Comparison of ENCODE assay signal across 8 cellular contexts in the genomic region with DNA sequence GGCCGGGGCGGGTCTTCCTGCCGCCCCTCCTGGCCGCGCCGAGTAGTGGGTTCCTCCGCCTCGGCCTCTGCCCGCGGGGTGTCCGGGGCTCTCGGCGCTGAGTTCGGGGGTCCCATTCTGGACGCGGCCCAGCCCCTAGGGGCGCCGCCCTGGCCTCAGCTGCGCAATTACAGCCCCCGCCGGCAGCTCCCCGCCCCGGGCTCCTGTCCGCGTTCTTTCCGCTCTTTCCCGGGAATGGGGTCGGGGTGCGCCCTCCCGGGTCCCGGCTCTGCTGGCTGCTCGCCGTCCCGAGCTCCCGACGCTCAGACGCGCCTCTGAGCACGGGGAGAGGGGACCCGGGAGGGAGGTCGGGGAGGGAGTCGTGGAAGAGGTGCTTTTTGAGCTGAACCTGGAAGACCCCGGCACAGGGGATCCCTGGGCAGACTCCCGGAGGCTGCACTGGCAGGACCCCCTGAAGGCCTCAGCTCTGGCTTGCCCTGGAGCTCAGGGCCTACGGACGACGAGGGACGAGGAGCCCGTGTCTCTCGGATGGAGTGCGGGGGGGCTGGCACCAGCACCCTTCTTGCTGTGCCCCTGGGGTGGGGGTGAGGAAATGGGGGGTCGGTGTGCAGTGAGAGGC. TPM values are rescaled to one million over a fixed set of nuclear protein-coding genes. Genes with fewer than 3 reads are reported as not detected.
DNase-seq lines count a peak whose midpoint lies in the region; ATAC-seq and TF ChIP-seq lines count a peak whose summit lies in the region.

No MANE protein-coding gene starts in this region.

- H3K36me3 ChIP-seq in GM06990 (ENCODE audit: control insufficient read depth, insufficient read depth, low read length), result peaks cover 16% of the 10 kb centered on the region
- H3K36me3 ChIP-seq in brain microvascular endothelial cell (replicated peaks), result peaks cover 30% of the 10 kb centered on the region
- no peaks in the 10 kb centered on the region for H3K36me3 ChIP-seq in mucosa of descending colon (ENCODE audit: low read depth)

- TF ChIP-seq CTCF in GM06990 (IDR thresholded peaks at IDR 0.05; ENCODE audit: insufficient read depth, low read length, poor library complexity, severe bottlenecking) (peak; percentile 15), brain microvascular endothelial cell (IDR thresholded peaks at IDR 0.05; ENCODE audit: low read depth, low read length, missing control alignments) (no peak), mucosa of descending colon (IDR thresholded peaks at IDR 0.05) (no peak)

- H3K27ac ChIP-seq in brain microvascular endothelial cell, result peak overlapping the region; percentile 40

- peak overlapping the region; percentile 97 for H3K4me3 ChIP-seq in GM06990 (replicated peaks; ENCODE audit: low read depth, low read length)
- H3K4me3 ChIP-seq in brain microvascular endothelial cell (ENCODE audit: low read depth, low read length), result peak overlapping the region; percentile 91
- H3K4me3 ChIP-seq in mucosa of descending colon, result peak overlapping the region; percentile 90

- ATAC-seq in HG02981 (IDR thresholded peaks at IDR 0.05; ENCODE audit: unreplicated experiment) (peak; percentile 13), mucosa of descending colon (no peak)

- no peaks in the 10 kb centered on the region for H3K9me3 ChIP-seq in mucosa of descending colon

- intact Hi-C loops in mucosa of descending colon (cut with DNase I, micrococcal nuclease), result no loop called here

- H3K27me3 ChIP-seq in GM06990 (replicated peaks; ENCODE audit: control insufficient read depth, insufficient read depth, low read length) (no peaks in the 10 kb centered on the region), brain microvascular endothelial cell (replicated peaks) (no peaks in the 10 kb centered on the region)

- DNase-seq in GM06990 (ENCODE audit: extremely low read depth, insufficient read length) (no peak), brain microvascular endothelial cell (no peak), mucosa of descending colon (peak in 2 of 3 donors; percentile 56 to 71), HuH-7.5 (ENCODE audit: low spot score) (no peak), Ammon's horn (ENCODE audit: low spot score) (no peak), OCI-M2 (lab: John Stamatoyannopoulos, UW; ENCODE audit: unreplicated experiment) (no peak)
- no peak for DNase-seq in stimulated activated CD4-positive, alpha-beta T cell treated with anti-CD3 and anti-CD28 coated beads, Interleukin-4, amount 100 ng/mL, for 24 hours

- peaks cover 42% of the 10 kb centered on the region for H3K4me1 ChIP-seq in mucosa of descending colon (ENCODE audit: low read depth)

- in situ Hi-C loops in brain microvascular endothelial cell (cut with HindIII; ENCODE audit: low pct_ligation_motif_present, low sequenced_read_pairs), result no loop called here

RNA-seq across cellular contexts. Expression of gene TSPAN4, which starts 0.5 kb away (rescaled TPM):
- total RNA-seq in mucosa of descending colon, result 10 to 100 TPM in 2 of 3 donors, 1 to 10 TPM in 1; 9.2 to 42.4 (median 24.7) TPM

RNA-seq across cellular contexts. Expression of gene POLR2L, which starts 0.9 kb away (rescaled TPM):
- total RNA-seq in mucosa of descending colon, result 10 to 100 TPM; 67.1 to 86.8 (median 82.1) TPM

RNA-seq across cellular contexts. Expression of gene CD151, which starts 10.4 kb away (rescaled TPM):
- total RNA-seq in mucosa of descending colon, result 100 to 1,000 TPM; 364 to 415 (median 378) TPM

RNA-seq across cellular contexts. Expression of gene CRACR2B, which starts 15.5 kb away (rescaled TPM):
- 100 to 1,000 TPM in 2 of 3 donors, 10 to 100 TPM in 1; 43.5 to 137 (median 129) TPM for total RNA-seq in mucosa of descending colon

RNA-seq across cellular contexts. Expression of gene PNPLA2, which starts 24.5 kb away (rescaled TPM):
- total RNA-seq in mucosa of descending colon, result 100 to 1,000 TPM; 138 to 253 (median 167) TPM

Comparison
In these comparisons a context has a peak if more than half of its experiments do, and no peak if none do; other contexts are left out.
1. DNase-seq: peak in mucosa of descending colon (2 of 3); none in GM06990 (single experiment), brain microvascular endothelial cell (single experiment), HuH-7.5 (single experiment), Ammon's horn (single experiment), stimulated activated CD4-positive, alpha-beta T cell treated with anti-CD3 and anti-CD28 coated beads, Interleukin-4, amount 100 ng/mL, for 24 hours (single experiment) and OCI-M2 (single experiment).
2. Peak in every context shown above with its lines, with median percentiles within 50 percentile points of each other: H3K4me3 ChIP-seq.